Comparison of ENCODE assay signal across 11 cellular contexts in the genomic region with DNA sequence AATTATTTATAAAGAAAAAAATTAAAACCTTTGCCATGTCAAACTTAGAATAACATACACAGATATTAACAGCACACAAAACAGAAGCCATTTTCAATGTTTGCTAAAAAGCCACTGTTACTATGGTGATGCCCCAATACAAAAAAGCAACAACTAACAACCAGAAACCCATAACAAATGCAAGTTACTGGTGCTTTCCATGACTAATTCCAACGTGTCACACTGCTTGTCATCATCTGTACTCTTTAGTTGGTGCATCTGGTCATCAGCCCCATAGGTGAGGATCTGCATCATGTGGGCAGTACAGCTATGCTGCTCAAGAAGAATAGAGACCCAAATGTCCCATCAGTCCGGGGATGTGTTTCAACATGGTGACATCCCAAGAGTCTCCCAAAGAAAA. TPM values are rescaled to one million over a fixed set of nuclear protein-coding genes. Genes with fewer than 3 reads are reported as not detected.
DNase-seq lines count a peak whose midpoint lies in the region; ATAC-seq and TF ChIP-seq lines count a peak whose summit lies in the region.
"Had no signal": no experiment of that assay in that cellular context is flagged by ENCODE, and none has a peak within 500 bp of the region (broad histone marks: within the 10 kb centered on the region; RNA-seq: fewer than 3 reads in every experiment).

No MANE protein-coding gene starts in this region.

- CTCF ChIA-PET in OCI-LY7 (lab: Charles Lee; ENCODE audit: unreplicated experiment): no interaction called here

- no peaks in the 10 kb centered on the region for H3K9me3 ChIP-seq in OCI-LY7 (ENCODE audit: low read length)
- no peaks in the 10 kb centered on the region for H3K9me3 ChIP-seq in HAP-1
- H3K9me3 ChIP-seq in gastroesophageal sphincter: no peaks in the 10 kb centered on the region

- H3K27me3 ChIP-seq in HAP-1 (ENCODE audit: low read depth) (no peaks in the 10 kb centered on the region), gastroesophageal sphincter (no peaks in the 10 kb centered on the region)

- POLR2A ChIA-PET in OCI-LY7 (lab: Charles Lee): interaction anchor here (0.5 kb wide), 1 partner anchor 567 kb away, joined by 3 read pairs; no protein-coding TSS in a partner anchor

- H3K4me1 ChIP-seq in OCI-LY7 (ENCODE audit: insufficient read depth, low read length, poor library complexity, severe bottlenecking) (no peaks in the 10 kb centered on the region), HAP-1 (no peaks in the 10 kb centered on the region), gastroesophageal sphincter (no peaks in the 10 kb centered on the region)

- no peak for TF ChIP-seq EP300 in gastroesophageal sphincter (IDR thresholded peaks at IDR 0.05)

- no peaks in the 10 kb centered on the region for H3K9me2 ChIP-seq in OCI-LY7 (ENCODE audit: insufficient read depth, low read length)

- H3K27ac ChIP-seq in OCI-LY7 (ENCODE audit: low read depth, low read length, poor library complexity, severe bottlenecking) (no peak overlapping the region), gastroesophageal sphincter (no peak overlapping the region)
- H3K27ac ChIP-seq: C4-2B had no signal

- no peaks in the 10 kb centered on the region for H3K9me3 Mint-ChIP-seq in activated T-cell treated with anti-CD3 and anti-CD28 coated beads, Interleukin-2, amount 50 U/mL, for 24 hours
- H3K9me3 Mint-ChIP-seq in dendritic cell treated with granulocyte-macrophage colony-stimulating factor and Interleukin-4, amounts not matched to agents 40 ng/mL and 50 ng/mL, for 4 days: no peaks in the 10 kb centered on the region
- H3K9me3 Mint-ChIP-seq in stimulated activated effector memory CD8-positive, alpha-beta T cell treated with anti-CD3 and anti-CD28 coated beads, Interleukin-12 subunit alpha, Interleukin-12 subunit beta, amount 100 ng/mL, for 72 hours: no peaks in the 10 kb centered on the region
- H3K9me3 Mint-ChIP-seq: endodermal cell had no signal

- no peaks in the 10 kb centered on the region for H3K36me3 ChIP-seq in OCI-LY7 (ENCODE audit: insufficient read depth, low read length)
- H3K36me3 ChIP-seq in HAP-1 (replicated peaks): no peaks in the 10 kb centered on the region
- no peaks in the 10 kb centered on the region for H3K36me3 ChIP-seq in gastroesophageal sphincter

- no peak overlapping the region for H3K4me3 Mint-ChIP-seq in activated T-cell treated with anti-CD3 and anti-CD28 coated beads, Interleukin-2, amount 50 U/mL, for 24 hours
- no peak overlapping the region for H3K4me3 Mint-ChIP-seq in dendritic cell treated with granulocyte-macrophage colony-stimulating factor and Interleukin-4, amounts not matched to agents 40 ng/mL and 50 ng/mL, for 4 days
- H3K4me3 Mint-ChIP-seq in stimulated activated effector memory CD8-positive, alpha-beta T cell treated with anti-CD3 and anti-CD28 coated beads, Interleukin-12 subunit alpha, Interleukin-12 subunit beta, amount 100 ng/mL, for 72 hours: no peak overlapping the region
- H3K4me3 Mint-ChIP-seq: endodermal cell had no signal

- H3K27ac Mint-ChIP-seq in activated T-cell treated with anti-CD3 and anti-CD28 coated beads, Interleukin-2, amount 50 U/mL, for 24 hours: peak overlapping the region; percentile 74
- peak overlapping the region; percentile 65 for H3K27ac Mint-ChIP-seq in dendritic cell treated with granulocyte-macrophage colony-stimulating factor and Interleukin-4, amounts not matched to agents 40 ng/mL and 50 ng/mL, for 4 days
- H3K27ac Mint-ChIP-seq in stimulated activated effector memory CD8-positive, alpha-beta T cell treated with anti-CD3 and anti-CD28 coated beads, Interleukin-12 subunit alpha, Interleukin-12 subunit beta, amount 100 ng/mL, for 72 hours: peak overlapping the region; percentile 72
- H3K27ac Mint-ChIP-seq: endodermal cell had no signal

- H3K79me2 ChIP-seq in OCI-LY7 (ENCODE audit: insufficient read depth, low read depth, low read length): no peaks in the 10 kb centered on the region

- ATAC-seq in stimulated activated effector memory CD8-positive, alpha-beta T cell treated with anti-CD3 and anti-CD28 coated beads, Interleukin-12 subunit alpha, Interleukin-12 subunit beta, amount 100 ng/mL, for 72 hours: peak; percentile 100
- no peak for ATAC-seq in gastroesophageal sphincter

- no TSS peak for BruUV-seq in OCI-LY7 (replicated peaks; lab: Mats Ljungman, UMichigan)

- no peak overlapping the region for H2AFZ ChIP-seq in OCI-LY7 (ENCODE audit: low read length)

- intact Hi-C loops in dendritic cell treated with granulocyte-macrophage colony-stimulating factor and Interleukin-4, amounts not matched to agents 40 ng/mL and 50 ng/mL, for 4 days (cut with micrococcal nuclease): loop anchor here (5.0 kb wide), 1 partner anchor 41 kb away; no protein-coding TSS in a partner anchor
- intact Hi-C loops in OCI-LY7 (cut with micrococcal nuclease; ENCODE audit: unreplicated experiment): no loop called here

- no peak overlapping the region for H3K4me3 ChIP-seq in OCI-LY7 (ENCODE audit: low read depth, low read length, poor library complexity, severe bottlenecking)
- H3K4me3 ChIP-seq in HAP-1: no peak overlapping the region
- H3K4me3 ChIP-seq in gastroesophageal sphincter: no peak overlapping the region

- in situ Hi-C loops in HAP-1 (cut with MboI; ENCODE audit: low sequenced_read_pairs): no loop called here

- DNase-seq in activated T-cell treated with anti-CD3 and anti-CD28 coated beads, Interleukin-2, amount 50 U/mL, for 24 hours: no peak
- no peak for DNase-seq in activated T-cell treated with anti-CD3 and anti-CD28 coated beads, Interleukin-2, amount 50 U/mL, for 48 hours
- DNase-seq in NCI-H748 (lab: John Stamatoyannopoulos, UW; ENCODE audit: unreplicated experiment): peak; percentile 39
- DNase-seq in stimulated activated effector memory CD8-positive, alpha-beta T cell treated with anti-CD3 and anti-CD28 coated beads, Interleukin-12 subunit alpha, Interleukin-12 subunit beta, amount 100 ng/mL, for 72 hours (ENCODE audit: low spot score in 2 of 2): peak in 1 of 2 donors; percentile 62
- DNase-seq in OCI-LY7 (ENCODE audit: low spot score): no peak
- DNase-seq in HAP-1 (ENCODE audit: low spot score in 2 of 2): no peak
- DNase-seq: endodermal cell, left cardiac atrium had no signal

- no peaks in the 10 kb centered on the region for H4K20me1 ChIP-seq in OCI-LY7 (ENCODE audit: insufficient read depth, low read length)

- TF ChIP-seq CTCF in OCI-LY7 (conservative IDR thresholded peaks at IDR 0.05; ENCODE audit: low read length) (no peak), gastroesophageal sphincter (IDR thresholded peaks at IDR 0.05) (no peak)

- peaks cover 38% of the 10 kb centered on the region for H3K27me3 Mint-ChIP-seq in activated T-cell treated with anti-CD3 and anti-CD28 coated beads, Interleukin-2, amount 50 U/mL, for 24 hours
- H3K27me3 Mint-ChIP-seq in dendritic cell treated with granulocyte-macrophage colony-stimulating factor and Interleukin-4, amounts not matched to agents 40 ng/mL and 50 ng/mL, for 4 days: no peaks in the 10 kb centered on the region

- H3K36me3 Mint-ChIP-seq in activated T-cell treated with anti-CD3 and anti-CD28 coated beads, Interleukin-2, amount 50 U/mL, for 24 hours (ENCODE audit: low read depth): no peaks in the 10 kb centered on the region
- peaks cover 33% of the 10 kb centered on the region for H3K36me3 Mint-ChIP-seq in dendritic cell treated with granulocyte-macrophage colony-stimulating factor and Interleukin-4, amounts not matched to agents 40 ng/mL and 50 ng/mL, for 4 days (ENCODE audit: low read depth)
- H3K36me3 Mint-ChIP-seq in stimulated activated effector memory CD8-positive, alpha-beta T cell treated with anti-CD3 and anti-CD28 coated beads, Interleukin-12 subunit alpha, Interleukin-12 subunit beta, amount 100 ng/mL, for 72 hours: peaks cover 25% of the 10 kb centered on the region

- TF ChIP-seq POLR2A in gastroesophageal sphincter (IDR thresholded peaks at IDR 0.05): no peak

- WGBS in gastroesophageal sphincter (ENCODE audit: low coverage in 1 of 2), 2 donors: 0 to 46% methylated on average over 1 to 2 of the region's 2 CpGs

- H3K4me1 Mint-ChIP-seq in activated T-cell treated with anti-CD3 and anti-CD28 coated beads, Interleukin-2, amount 50 U/mL, for 24 hours (ENCODE audit: low read depth): peaks cover 28% of the 10 kb centered on the region
- peaks cover 41% of the 10 kb centered on the region for H3K4me1 Mint-ChIP-seq in dendritic cell treated with granulocyte-macrophage colony-stimulating factor and Interleukin-4, amounts not matched to agents 40 ng/mL and 50 ng/mL, for 4 days (ENCODE audit: low read depth)
- H3K4me1 Mint-ChIP-seq in stimulated activated effector memory CD8-positive, alpha-beta T cell treated with anti-CD3 and anti-CD28 coated beads, Interleukin-12 subunit alpha, Interleukin-12 subunit beta, amount 100 ng/mL, for 72 hours: peaks cover 32% of the 10 kb centered on the region

- no peak overlapping the region for H3K4me2 ChIP-seq in OCI-LY7 (ENCODE audit: low read length)

RNA-seq across cellular contexts. Expression of a gene that starts 52.8 kb away (rescaled TPM):
- not detected in 2 replicates for total RNA-seq in OCI-LY7 (2014; rRNA removed; shearing (Covaris generic))
- total RNA-seq in OCI-LY7 (2022): not detected in 2 replicates
- 1 to 10 TPM; 2.0 to 9.8 (median 9.2) TPM for total RNA-seq in gastroesophageal sphincter
